In the genomic region with DNA sequence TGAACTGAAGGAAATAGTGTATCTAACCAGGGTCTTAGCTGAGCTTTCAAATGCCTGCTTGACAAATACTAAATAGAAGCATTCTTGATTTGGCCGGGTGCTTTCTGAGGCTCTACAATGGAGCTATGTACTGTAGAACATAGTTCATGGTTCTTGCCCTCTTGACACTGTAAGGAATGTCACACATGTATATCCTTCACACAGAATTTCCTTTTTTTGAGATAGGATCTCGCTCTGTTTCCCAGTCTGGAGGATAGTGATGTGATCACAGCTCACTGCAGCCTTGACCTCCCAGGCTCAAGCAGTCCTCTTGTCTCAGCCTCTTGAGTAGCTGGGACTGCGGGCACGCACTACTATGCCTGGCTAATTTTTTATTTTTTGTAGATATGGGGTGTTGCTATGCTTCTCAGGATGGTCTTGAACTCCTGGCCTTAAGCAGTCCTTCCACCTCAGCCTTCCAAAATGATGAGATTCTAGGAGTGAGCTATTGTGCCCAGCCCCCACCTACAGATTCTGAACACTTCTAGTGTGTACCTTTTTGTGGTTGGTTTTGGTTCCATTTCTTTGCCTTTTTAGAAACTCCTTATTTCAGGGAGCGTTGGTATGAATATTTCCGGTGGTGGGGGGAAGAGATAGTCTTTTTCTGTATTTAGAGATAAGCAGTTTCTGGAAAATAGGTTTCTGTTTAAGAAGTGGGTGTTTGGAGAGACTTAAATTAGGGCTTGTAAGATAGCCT, we compare ENCODE assay signal across 8 cellular contexts. TPM values are rescaled to one million over a fixed set of nuclear protein-coding genes. Genes with fewer than 3 reads are reported as not detected.
DNase-seq lines count a peak whose midpoint lies in the region; ATAC-seq and TF ChIP-seq lines count a peak whose summit lies in the region.

No MANE protein-coding gene starts in this region.

- peaks cover 36 to 78% (median 72%) of the 10 kb centered on the region in 4 donors for H3K4me1 ChIP-seq in transverse colon

- H3K4me3 ChIP-seq in transverse colon = peak overlapping the region in 3 of 4 donors; percentile 82 to 92 (median 85)

- peak overlapping the region; percentile 76 for H3K27ac Mint-ChIP-seq in activated T-cell treated with anti-CD3 and anti-CD28 coated beads, Interleukin-2, amount 50 U/mL, for 24 hours
- peak overlapping the region; percentile 18 for H3K27ac Mint-ChIP-seq in memory B cell

- TF ChIP-seq CTCF in transverse colon (IDR thresholded peaks at IDR 0.05) = no peak

- no peak for TF ChIP-seq POLR2A in transverse colon (IDR thresholded peaks at IDR 0.05)

- peaks cover 69% of the 10 kb centered on the region for H3K36me3 Mint-ChIP-seq in activated T-cell treated with anti-CD3 and anti-CD28 coated beads, Interleukin-2, amount 50 U/mL, for 24 hours (ENCODE audit: low read depth)
- H3K36me3 Mint-ChIP-seq in memory B cell = peaks cover 9% of the 10 kb centered on the region

- H3K27ac ChIP-seq in transverse colon = peak overlapping the region; percentile 90 to 95 (median 94)

- WGBS in transverse colon (ENCODE audit: low coverage in 1 of 2), 2 donors = 34 to 36% methylated on average over 5 to 6 of the region's 6 CpGs

- in situ Hi-C loops in transverse colon (cut with MboI; ENCODE audit: low pct_ligation_motif_present in 1 of 4, low pct_unique_long_range_greater_than_20kb in 1 of 4, low sequenced_read_pairs in 3 of 4) = no loop called here

- no peak for DNase-seq in activated T-cell treated with anti-CD3 and anti-CD28 coated beads, Interleukin-2, amount 50 U/mL, for 24 hours
- DNase-seq in activated T-cell treated with anti-CD3 and anti-CD28 coated beads, Interleukin-2, amount 50 U/mL, for 1 hour = no peak
- DNase-seq in activated naive CD4-positive, alpha-beta T cell treated with anti-CD3 and anti-CD28 coated beads, Interleukin-2, amount 50 U/mL, for 16 hours = peak; percentile 45
- no peak for DNase-seq in memory B cell (ENCODE audit: low spot score in 2 of 2)
- DNase-seq in transverse colon = no peak
- no peak for DNase-seq in iPS-NIHi7 (ENCODE audit: extremely low spot score)
- no peak for DNase-seq in NCI-H510A (lab: John Stamatoyannopoulos, UW)
- no peak for DNase-seq in islet precursor cell

- H3K27me3 Mint-ChIP-seq in activated T-cell treated with anti-CD3 and anti-CD28 coated beads, Interleukin-2, amount 50 U/mL, for 24 hours = no peaks in the 10 kb centered on the region
- H3K27me3 Mint-ChIP-seq in memory B cell = no peaks in the 10 kb centered on the region

- H3K4me3 Mint-ChIP-seq in activated T-cell treated with anti-CD3 and anti-CD28 coated beads, Interleukin-2, amount 50 U/mL, for 24 hours = peak overlapping the region; percentile 91
- peak overlapping the region; percentile 27 for H3K4me3 Mint-ChIP-seq in memory B cell

- no peak for ATAC-seq in memory B cell (ENCODE audit: low read depth)

- intact Hi-C loops in transverse colon (cut with DNase I; ENCODE audit: low total_unique reads) = no loop called here

- no peaks in the 10 kb centered on the region for H3K9me3 Mint-ChIP-seq in activated T-cell treated with anti-CD3 and anti-CD28 coated beads, Interleukin-2, amount 50 U/mL, for 24 hours
- H3K9me3 Mint-ChIP-seq in memory B cell = no peaks in the 10 kb centered on the region

- no peaks in the 10 kb centered on the region for H3K9me3 ChIP-seq in transverse colon

- no peaks in the 10 kb centered on the region for H3K27me3 ChIP-seq in transverse colon

- no peaks in the 10 kb centered on the region for H3K36me3 ChIP-seq in transverse colon

- no peak for TF ChIP-seq EP300 in transverse colon (IDR thresholded peaks at IDR 0.05; ENCODE audit: low read depth)

- H3K4me1 Mint-ChIP-seq in activated T-cell treated with anti-CD3 and anti-CD28 coated beads, Interleukin-2, amount 50 U/mL, for 24 hours (ENCODE audit: low read depth) = peaks cover 81% of the 10 kb centered on the region
- H3K4me1 Mint-ChIP-seq in memory B cell = peaks cover 57% of the 10 kb centered on the region

RNA-seq across cellular contexts. Expression of a gene that starts 4.2 kb away (rescaled TPM):
- 100 to 1,000 TPM in 3 of 4 donors, 10 to 100 TPM in 1; 99.5 to 302 (median 151) TPM for total RNA-seq in transverse colon
